ENCODE assay signal across 24 cellular contexts in genomic region chr2:157919181-157919580, GRCh38.
"Had no signal": no experiment of that assay in that cellular context is flagged by ENCODE, and none has a peak within 500 bp of the region (broad histone marks: within the 10 kb centered on the region; RNA-seq: fewer than 3 reads in every experiment).

No MANE protein-coding gene starts in this region.

- H3K36me3 ChIP-seq: SJSA1 had no signal

- H3K27me3 ChIP-seq: SJSA1 had no signal

- FAIRE-seq: HTR-8/SVneo, RCC 7860 had no signal

- DNase-seq: KBM-7, NCI-H1092, NCI-H1105 treated with DMSO at 0.1 percent for 48 hours, NCI-H1417 treated with DMSO at 0.1 percent for 48 hours, NCI-H146, NCI-H1694 treated with DMSO at 0.1 percent for 48 hours, NCI-H1930, NCI-H2081 treated with DMSO at 0.1 percent for 48 hours, NCI-H2171, NCI-H226, NCI-H446, NCI-H510A, NCI-H524 treated with DMSO at 0.1 percent for 48 hours, NCI-H69, NCI-H774, Right ventricle myocardium superior, RPMI8226, SIG-M5 had no signal

- H3K27ac ChIP-seq: HL-60, SJSA1, SK-N-MC had no signal

- H3K4me3 ChIP-seq: SJSA1, SK-N-MC had no signal

- H3K9me3 ChIP-seq: SJSA1 had no signal

- H3K27ac Mint-ChIP-seq: IgD-negative memory B cell had no signal

- H3K4me3 Mint-ChIP-seq: IgD-negative memory B cell had no signal

- H3K36me3 Mint-ChIP-seq: IgD-negative memory B cell had no signal

- H3K9me3 Mint-ChIP-seq: IgD-negative memory B cell had no signal
